In the genomic region with DNA sequence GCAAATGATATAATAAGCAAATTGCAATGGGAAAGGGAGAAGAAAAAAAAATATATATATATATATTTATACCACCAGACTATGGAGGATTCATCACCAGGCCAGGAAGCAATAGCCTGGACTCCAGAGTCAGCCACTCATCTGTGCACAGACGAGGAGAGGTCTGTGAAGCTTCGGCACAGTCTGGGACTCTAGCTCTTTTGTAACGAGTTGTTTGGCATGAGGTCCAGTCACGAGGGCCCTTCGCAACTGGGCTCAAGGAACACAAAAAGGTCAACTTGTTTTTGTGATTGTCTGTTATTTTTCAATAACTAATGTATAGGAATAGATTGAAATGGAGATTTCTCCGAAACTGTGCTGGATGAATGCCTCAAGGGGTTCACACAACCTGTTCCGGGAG, we compare ENCODE assay signal across 1 cellular context.
TF ChIP-seq lines count a peak whose summit lies in the region.

No MANE protein-coding gene starts in this region.

TF ChIP-seq in H1, 55 proteins besides CTCF, POLR2A, EP300 and RAD21:
- no peak for TF ChIP-seq BACH1 (IDR thresholded peaks at IDR 0.05; ENCODE audit: low read length)
- no peak for TF ChIP-seq CHD7 (IDR thresholded peaks at IDR 0.05; ENCODE audit: insufficient replicate concordance, low read length)
- TF ChIP-seq FOSL1 (IDR thresholded peaks at IDR 0.05; ENCODE audit: insufficient read depth, low read depth, low read length), result no peak
- no peak for TF ChIP-seq NANOG (IDR thresholded peaks at IDR 0.05; ENCODE audit: insufficient read depth, low read depth, low read length, poor library complexity, severe bottlenecking)
- no peak for TF ChIP-seq ZNF274 (IDR thresholded peaks at IDR 0.05; ENCODE audit: borderline replicate concordance, extremely low read depth, low read length)
- TF ChIP-seq, protein P1, sequence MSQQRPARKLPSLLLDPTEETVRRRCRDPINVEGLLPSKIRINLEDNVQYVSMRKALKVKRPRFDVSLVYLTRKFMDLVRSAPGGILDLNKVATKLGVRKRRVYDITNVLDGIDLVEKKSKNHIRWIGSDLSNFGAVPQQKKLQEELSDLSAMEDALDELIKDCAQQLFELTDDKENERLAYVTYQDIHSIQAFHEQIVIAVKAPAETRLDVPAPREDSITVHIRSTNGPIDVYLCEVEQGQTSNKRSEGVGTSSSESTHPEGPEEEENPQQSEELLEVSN (IDR thresholded peaks at IDR 0.05), result no peak
- TF ChIP-seq, protein P2, sequence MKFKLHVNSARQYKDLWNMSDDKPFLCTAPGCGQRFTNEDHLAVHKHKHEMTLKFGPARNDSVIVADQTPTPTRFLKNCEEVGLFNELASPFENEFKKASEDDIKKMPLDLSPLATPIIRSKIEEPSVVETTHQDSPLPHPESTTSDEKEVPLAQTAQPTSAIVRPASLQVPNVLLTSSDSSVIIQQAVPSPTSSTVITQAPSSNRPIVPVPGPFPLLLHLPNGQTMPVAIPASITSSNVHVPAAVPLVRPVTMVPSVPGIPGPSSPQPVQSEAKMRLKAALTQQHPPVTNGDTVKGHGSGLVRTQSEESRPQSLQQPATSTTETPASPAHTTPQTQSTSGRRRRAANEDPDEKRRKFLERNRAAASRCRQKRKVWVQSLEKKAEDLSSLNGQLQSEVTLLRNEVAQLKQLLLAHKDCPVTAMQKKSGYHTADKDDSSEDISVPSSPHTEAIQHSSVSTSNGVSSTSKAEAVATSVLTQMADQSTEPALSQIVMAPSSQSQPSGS (IDR thresholded peaks at IDR 0.05; ENCODE audit: low read length), result no peak
- no peak for TF ChIP-seq JUND (IDR thresholded peaks at IDR 0.05; ENCODE audit: low read length)
- no peak for TF ChIP-seq ATF3 (IDR thresholded peaks at IDR 0.05; ENCODE audit: insufficient read depth, low read depth, low read length)
- no peak for TF ChIP-seq POU5F1 (IDR thresholded peaks at IDR 0.05; ENCODE audit: low read depth, low read length)
- TF ChIP-seq HDAC2 (IDR thresholded peaks at IDR 0.05; ENCODE audit: borderline replicate concordance in 1 of 2, low read depth in 2 of 2, low read length in 2 of 2), result no peak
- no peak for TF ChIP-seq MAFK (IDR thresholded peaks at IDR 0.05; ENCODE audit: low read depth, low read length)
- no peak for TF ChIP-seq GABPA (IDR thresholded peaks at IDR 0.05; ENCODE audit: borderline replicate concordance, insufficient read depth, low read length)
- TF ChIP-seq ASH2L (IDR thresholded peaks at IDR 0.05; ENCODE audit: low read length), result no peak
- no peak for TF ChIP-seq SIN3A (conservative IDR thresholded peaks at IDR 0.05 in 1 of 2, IDR thresholded peaks at IDR 0.05 in 1 of 2; ENCODE audit: low read depth in 1 of 2, low read length in 2 of 2)
- no peak for TF ChIP-seq CEBPB (IDR thresholded peaks at IDR 0.05; ENCODE audit: low read depth, low read length)
TF ChIP-seq in H1: peak in this region for 0.
